Comparison of ENCODE assay signal across 25 cellular contexts in genomic region chr12:123757555-123757954, GRCh38. TPM values are rescaled to one million over a fixed set of nuclear protein-coding genes. Genes with fewer than 3 reads are reported as not detected.
A peak's percentile ranks its signal among the peaks of the same experiment; 100 is the strongest.
DNase-seq lines count a peak whose midpoint lies in the region; ATAC-seq and TF ChIP-seq lines count a peak whose summit lies in the region.
"Had no signal": no experiment of that assay in that cellular context is flagged by ENCODE, and none has a peak within 500 bp of the region (broad histone marks: within the 10 kb centered on the region; RNA-seq: fewer than 3 reads in every experiment).

No MANE protein-coding gene starts in this region.

- H3K36me3 ChIP-seq in ACC112 (ENCODE audit: insufficient read depth, low read length) (no peaks in the 10 kb centered on the region), HEK293 (ENCODE audit: control insufficient read depth in 2 of 2, insufficient read depth in 1 of 2, low read length in 2 of 2) (peaks cover 16 to 36% of the 10 kb centered on the region in 2 experiments), left lung (peaks cover 0 to 65% of the 10 kb centered on the region in 2 donors)

- DNase-seq in chondrocyte (ENCODE audit: low spot score) (no peak), left lung (peak in 1 of 2 donors; percentile 52), NCI-H524 (lab: John Stamatoyannopoulos, UW) (no peak)
- DNase-seq in stimulated activated CD4-positive, alpha-beta T cell treated with anti-CD3 and anti-CD28 coated beads, Interleukin-12 subunit alpha, Interleukin-12 subunit beta, amount 100 ng/mL, for 4 hours, result no peak
- DNase-seq in activated naive CD4-positive, alpha-beta T cell treated with anti-CD3 and anti-CD28 coated beads, Interleukin-2, amount 50 U/mL, for 16 hours, result no peak
- no peak for DNase-seq in activated CD8-positive, alpha-beta memory T cell treated with anti-CD3 and anti-CD28 coated beads, Interleukin-2, amount 50 U/mL, for 4 hours
- DNase-seq: activated CD4-positive, alpha-beta memory T cell treated with anti-CD3 and anti-CD28 coated beads for 36 hours; activated T-cell treated with anti-CD3 and anti-CD28 coated beads, Interleukin-2, amount 50 U/mL, for 24 hours; DND-41; effector CD4-positive, alpha-beta T cell; hippocampal formation; mesendoderm; NCI-H1048; NCI-H774; PC-3; SJCRH30; stimulated activated naive CD4-positive, alpha-beta T cell; T-helper 17 cell had no signal

- H3K79me2 ChIP-seq in ACC112 (ENCODE audit: control insufficient read depth, insufficient read depth, low read length, unreplicated experiment), result no peaks in the 10 kb centered on the region

- POLR2A ChIA-PET in HEK293 (lab: Yijun Ruan, JAX), result interaction anchor here (0.6 kb wide), 1 partner anchor 224 kb away, joined by 4 read pairs; no protein-coding TSS in a partner anchor

- H3K4me1 ChIP-seq in ACC112 (ENCODE audit: control insufficient read depth, insufficient read depth, low read length, unreplicated experiment) (peaks cover 12% of the 10 kb centered on the region), HEK293 (ENCODE audit: control insufficient read depth, insufficient read depth, low read length) (peaks cover 3% of the 10 kb centered on the region; the same call in 1 of the 2 replicates), left lung (peaks cover 0 to 13% of the 10 kb centered on the region in 2 donors)
- H3K4me1 ChIP-seq: SJCRH30 had no signal

- H3K9me3 Mint-ChIP-seq in chondrocyte (ENCODE audit: low read depth), result no peaks in the 10 kb centered on the region
- H3K9me3 Mint-ChIP-seq: activated CD4-positive, alpha-beta memory T cell treated with anti-CD3 and anti-CD28 coated beads for 36 hours; activated naive CD4-positive, alpha-beta T cell treated with anti-CD3 and anti-CD28 coated beads, Interleukin-2, amount 50 U/mL, for 24 hours; activated T-cell treated with anti-CD3 and anti-CD28 coated beads, Interleukin-2, amount 50 U/mL, for 24 hours; type B pancreatic cell; WTC11 had no signal

- intact Hi-C loops in left lung (cut with DNase I), result no loop called here

- no peaks in the 10 kb centered on the region for H3K9me3 ChIP-seq in HEK293 (ENCODE audit: control insufficient read depth, insufficient read depth, low read depth, low read length)
- H3K9me3 ChIP-seq in left lung, result no peaks in the 10 kb centered on the region
- H3K9me3 ChIP-seq: esophagus muscularis mucosa, SJCRH30 had no signal

- H3K27ac ChIP-seq in ACC112 (ENCODE audit: low read depth, low read length) (peak overlapping the region; percentile 51), HEK293 (ENCODE audit: extremely low read depth, low read depth, low read length) (no peak overlapping the region), left lung (no peak overlapping the region)
- H3K27ac ChIP-seq: cardiac muscle cell, esophagus muscularis mucosa, SJCRH30 had no signal

- peak overlapping the region; percentile 17 for H2AFZ ChIP-seq in ACC112 (ENCODE audit: low read length, unreplicated experiment)

- H3K27me3 ChIP-seq in ACC112 (ENCODE audit: insufficient read depth, low read length) (peaks cover 4% of the 10 kb centered on the region; the same call in 1 of the 2 replicates), left lung (peaks cover 0 to 12% of the 10 kb centered on the region in 2 donors)
- H3K27me3 ChIP-seq: SJCRH30 had no signal

- H3K27me3 Mint-ChIP-seq in chondrocyte (ENCODE audit: low read depth), result no peaks in the 10 kb centered on the region
- H3K27me3 Mint-ChIP-seq: activated CD4-positive, alpha-beta memory T cell treated with anti-CD3 and anti-CD28 coated beads for 36 hours; activated naive CD4-positive, alpha-beta T cell treated with anti-CD3 and anti-CD28 coated beads, Interleukin-2, amount 50 U/mL, for 24 hours; activated T-cell treated with anti-CD3 and anti-CD28 coated beads, Interleukin-2, amount 50 U/mL, for 24 hours had no signal

- peaks cover 73% of the 10 kb centered on the region for H3K4me1 Mint-ChIP-seq in chondrocyte (ENCODE audit: low read depth)

- H3K36me3 Mint-ChIP-seq in chondrocyte (ENCODE audit: low read depth), result peaks cover 3% of the 10 kb centered on the region

- peak overlapping the region; percentile 96 for H3K27ac Mint-ChIP-seq in chondrocyte (ENCODE audit: unreplicated experiment)
- H3K27ac Mint-ChIP-seq: activated CD4-positive, alpha-beta memory T cell treated with anti-CD3 and anti-CD28 coated beads for 36 hours; activated naive CD4-positive, alpha-beta T cell treated with anti-CD3 and anti-CD28 coated beads, Interleukin-2, amount 50 U/mL, for 24 hours; activated T-cell treated with anti-CD3 and anti-CD28 coated beads, Interleukin-2, amount 50 U/mL, for 24 hours; T-helper 17 cell; type B pancreatic cell; WTC11 had no signal

- no peak for TF ChIP-seq CTCF in HEK293 (tag by site-specific recombination; IDR thresholded peaks at IDR 0.05)
- TF ChIP-seq CTCF in chondrocyte (IDR thresholded peaks at IDR 0.05), result no peak
- TF ChIP-seq CTCF in left lung (IDR thresholded peaks at IDR 0.05), result no peak

- ATAC-seq in left lung, result peak; percentile 43
- ATAC-seq: PC-3, T-helper 17 cell, WTC11 had no signal

- CTCF ChIA-PET in HEK293 (lab: Yijun Ruan, JAX), result interaction anchor here (0.7 kb wide), 1 partner anchor 229 kb away, joined by 4 read pairs; no protein-coding TSS in a partner anchor

- H3K4me3 Mint-ChIP-seq in chondrocyte (ENCODE audit: unreplicated experiment), result peak overlapping the region; percentile 26
- H3K4me3 Mint-ChIP-seq: activated CD4-positive, alpha-beta memory T cell treated with anti-CD3 and anti-CD28 coated beads for 36 hours; activated naive CD4-positive, alpha-beta T cell treated with anti-CD3 and anti-CD28 coated beads, Interleukin-2, amount 50 U/mL, for 24 hours; activated T-cell treated with anti-CD3 and anti-CD28 coated beads, Interleukin-2, amount 50 U/mL, for 24 hours; T-helper 17 cell; type B pancreatic cell; WTC11 had no signal

- H3K4me3 ChIP-seq in ACC112 (ENCODE audit: low read depth, low read length), result no peak overlapping the region
- H3K4me3 ChIP-seq in HEK293 (ENCODE audit: low read depth, low read length), result no peak overlapping the region
- H3K4me3 ChIP-seq in left lung, result no peak overlapping the region
- H3K4me3 ChIP-seq: cardiac muscle cell, esophagus muscularis mucosa, SJCRH30 had no signal

TF ChIP-seq in HEK293, 187 proteins besides CTCF, POLR2A, EP300 and RAD21:
- TF ChIP-seq ZSCAN30 (tag by site-specific recombination; IDR thresholded peaks at IDR 0.05) (no peak), ZBTB49 (tag by site-specific recombination; IDR thresholded peaks at IDR 0.05; ENCODE audit: low read depth) (no peak), ZNF600 (tag by site-specific recombination; IDR thresholded peaks at IDR 0.05) (0 out of 2 replicates have a peak, but pooled peaks have one; percentile 21), ZNF18 (tag by site-specific recombination; IDR thresholded peaks at IDR 0.05) (0 out of 2 replicates have a peak, but pooled peaks have one; percentile 21), HOXC10 (CRISPR knock-in tag; IDR thresholded peaks at IDR 0.05) (no peak), ZNF280C (tag by site-specific recombination; IDR thresholded peaks at IDR 0.05) (no peak)
TF ChIP-seq in HEK293: peak in this region for 2.

RNA-seq across cellular contexts. Expression of gene DNAH10, which starts 4.5 kb away (rescaled TPM):
- total RNA-seq in chondrocyte (0.46 to 1.2 TPM (median 0.95 TPM) in 3 replicates), left lung (1 to 10 TPM in 1 of 2 donors, under 1 TPM in 1; 0.79 to 4.0 TPM)

RNA-seq across cellular contexts. Expression of gene ATP6V0A2, which starts 45.4 kb away (rescaled TPM):
- total RNA-seq in chondrocyte, result 29.6 to 39.5 TPM (median 32.7 TPM) in 3 replicates
- 10 to 100 TPM; 20.7 to 37.2 TPM for total RNA-seq in left lung
